9 cellular contexts compared by ENCODE assay signal in the genomic region with DNA sequence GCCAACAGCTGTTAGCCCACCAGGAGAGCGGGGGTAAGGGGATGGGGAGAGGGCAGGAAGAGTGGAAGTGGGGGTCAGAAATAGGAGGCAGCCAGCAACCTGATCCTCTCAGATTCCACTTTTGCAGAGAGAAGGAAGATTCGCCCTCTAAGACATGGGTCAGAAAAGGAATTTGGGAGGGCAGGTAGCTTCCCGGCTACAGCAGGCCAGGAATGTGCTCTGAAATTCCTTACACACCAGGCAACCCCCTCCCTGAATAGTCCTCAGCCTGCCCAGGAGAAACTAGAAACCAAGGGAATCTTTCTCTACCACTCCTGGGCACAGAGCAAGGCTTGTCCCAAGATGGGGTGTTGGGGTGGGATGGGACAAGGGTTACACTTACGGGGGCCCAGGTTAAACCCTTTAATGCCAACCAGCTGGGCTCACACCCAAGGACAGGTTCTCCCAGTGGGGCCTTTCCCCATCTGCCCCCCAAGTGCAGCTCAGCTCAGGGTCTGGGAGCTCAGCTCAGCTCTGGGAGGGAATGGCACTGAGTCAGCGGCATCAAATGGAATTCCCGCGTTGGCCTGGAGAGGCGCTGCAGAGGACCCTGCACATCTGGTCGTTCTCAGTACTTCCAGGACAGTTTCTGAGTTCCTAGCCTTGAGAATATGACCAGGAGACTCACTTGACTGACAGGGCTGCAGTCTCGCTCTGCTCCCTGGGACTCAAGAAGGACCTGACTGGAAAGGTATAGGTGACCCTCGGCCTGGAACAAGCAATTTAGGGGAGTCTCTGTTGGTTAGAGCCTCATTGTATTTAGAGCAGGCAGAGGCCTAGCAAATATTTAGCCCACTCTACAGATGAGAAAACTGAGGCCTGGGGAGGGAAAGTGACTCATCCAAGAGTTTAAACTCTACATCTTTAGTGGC. TPM values are rescaled to one million over a fixed set of nuclear protein-coding genes. Genes with fewer than 3 reads are reported as not detected.
A peak's percentile ranks its signal among the peaks of the same experiment; 100 is the strongest.
DNase-seq lines count a peak whose midpoint lies in the region; ATAC-seq and TF ChIP-seq lines count a peak whose summit lies in the region.
"Had no signal": no experiment of that assay in that cellular context is flagged by ENCODE, and none has a peak within 500 bp of the region (broad histone marks: within the 10 kb centered on the region; RNA-seq: fewer than 3 reads in every experiment).

No MANE protein-coding gene starts in this region.

- H3K27ac ChIP-seq in right atrium auricular region (peak overlapping the region; percentile 89 to 92), caudate nucleus (ENCODE audit: low read depth, low read length) (no peak overlapping the region)

- peak overlapping the region; percentile 55 to 85 for H3K4me3 ChIP-seq in right atrium auricular region

- intact Hi-C loops in natural killer cell (cut with micrococcal nuclease), result no loop called here

- no peaks in the 10 kb centered on the region for H3K27me3 ChIP-seq in right atrium auricular region

- DNase-seq in EL (peak; percentile 58), SKM-1 treated with dmso at 0.1 percent for 144 hours (lab: John Stamatoyannopoulos, UW; ENCODE audit: unreplicated experiment) (peak; percentile 48), right atrium auricular region (ENCODE audit: low spot score) (no peak), caudate nucleus (lab: John Stamatoyannopoulos, UW) (no peak), hypothalamus (lab: John Stamatoyannopoulos, UW) (no peak), natural killer cell (no peak)

- TF ChIP-seq CTCF in right atrium auricular region (IDR thresholded peaks at IDR 0.05), result peak in 1 of 2 donors; percentile 49
- TF ChIP-seq CTCF in natural killer cell (IDR thresholded peaks at IDR 0.05), result no peak

- no peaks in the 10 kb centered on the region for H3K9me3 Mint-ChIP-seq in natural killer cell
- H3K9me3 Mint-ChIP-seq: T-helper 1 cell treated with Interleukin-12 subunit alpha and Interleukin-12 subunit beta and Interleukin-4 antibody, amounts not matched to agents 30 μg/mL and 1 μg/mL, for 36 hours had no signal

- no peak overlapping the region for H3K27ac Mint-ChIP-seq in natural killer cell
- H3K27ac Mint-ChIP-seq: T-helper 1 cell treated with Interleukin-12 subunit alpha and Interleukin-12 subunit beta and Interleukin-4 antibody, amounts not matched to agents 30 μg/mL and 1 μg/mL, for 36 hours had no signal

- H3K36me3 ChIP-seq in right atrium auricular region, result peaks cover 52% of the 10 kb centered on the region

- no peak overlapping the region for H3K4me3 Mint-ChIP-seq in natural killer cell
- H3K4me3 Mint-ChIP-seq: T-helper 1 cell treated with Interleukin-12 subunit alpha and Interleukin-12 subunit beta and Interleukin-4 antibody, amounts not matched to agents 30 μg/mL and 1 μg/mL, for 36 hours had no signal

- H3K4me1 ChIP-seq in right atrium auricular region, result peaks cover 0 to 41% of the 10 kb centered on the region in 2 donors

- H3K9me3 ChIP-seq in right atrium auricular region, result no peaks in the 10 kb centered on the region

- no peaks in the 10 kb centered on the region for H3K36me3 Mint-ChIP-seq in natural killer cell

- peaks cover 5 to 13% of the 10 kb centered on the region in 2 donors for H3K27me3 Mint-ChIP-seq in natural killer cell (ENCODE audit: low read depth in 2 of 2)

- H3K4me1 Mint-ChIP-seq in natural killer cell, result no peaks in the 10 kb centered on the region

- ATAC-seq in HG02938 (IDR thresholded peaks at IDR 0.05; ENCODE audit: unreplicated experiment), result peak; percentile 71
- no peak for ATAC-seq in HG03460 (IDR thresholded peaks at IDR 0.05; ENCODE audit: unreplicated experiment)
- no peak for ATAC-seq in natural killer cell

RNA-seq across cellular contexts. Expression of a gene that starts 0.8 kb away (rescaled TPM):
- total RNA-seq in right atrium auricular region (over 10,000 TPM in 1 of 2 donors, 1,000 to 10,000 TPM in 1; 4,112 to 12,321 TPM), natural killer cell (not detected)

RNA-seq across cellular contexts. Expression of a gene that starts 22.4 kb away (rescaled TPM):
- total RNA-seq in right atrium auricular region (1 to 10 TPM; 1.4 to 8.8 TPM), natural killer cell (under 1 TPM in 1 of 3 donors, not detected in 2; 0.68 TPM)

RNA-seq across cellular contexts. Expression of a gene that starts 44.8 kb away (rescaled TPM):
- 100 to 1,000 TPM in 1 of 2 donors, 10 to 100 TPM in 1; 17.5 to 177 TPM for total RNA-seq in right atrium auricular region
- total RNA-seq in natural killer cell, result under 1 TPM in 1 of 3 donors, not detected in 2; 0.08 TPM

Comparison
In these comparisons a context has a peak if more than half of its experiments do, and no peak if none do; other contexts are left out.
1. DNase-seq: peak in EL (single experiment) and SKM-1 treated with dmso at 0.1 percent for 144 hours (single experiment); none in right atrium auricular region (single experiment), caudate nucleus (0 of 61), hypothalamus (0 of 51) and natural killer cell (single experiment).
2. RNA of a gene that starts 0.8 kb away (total RNA-seq): 4,112 to 12,321 TPM in right atrium auricular region; not detected in natural killer cell; every median in the first group is over 1,000 times any median in the second.
3. RNA of a gene that starts 44.8 kb away (total RNA-seq): 17.5 to 177 TPM in right atrium auricular region; 0.08 TPM in natural killer cell; every median in the first group is over 10 times any median in the second.